ENCODE assay signal across 11 cellular contexts in the genomic region with DNA sequence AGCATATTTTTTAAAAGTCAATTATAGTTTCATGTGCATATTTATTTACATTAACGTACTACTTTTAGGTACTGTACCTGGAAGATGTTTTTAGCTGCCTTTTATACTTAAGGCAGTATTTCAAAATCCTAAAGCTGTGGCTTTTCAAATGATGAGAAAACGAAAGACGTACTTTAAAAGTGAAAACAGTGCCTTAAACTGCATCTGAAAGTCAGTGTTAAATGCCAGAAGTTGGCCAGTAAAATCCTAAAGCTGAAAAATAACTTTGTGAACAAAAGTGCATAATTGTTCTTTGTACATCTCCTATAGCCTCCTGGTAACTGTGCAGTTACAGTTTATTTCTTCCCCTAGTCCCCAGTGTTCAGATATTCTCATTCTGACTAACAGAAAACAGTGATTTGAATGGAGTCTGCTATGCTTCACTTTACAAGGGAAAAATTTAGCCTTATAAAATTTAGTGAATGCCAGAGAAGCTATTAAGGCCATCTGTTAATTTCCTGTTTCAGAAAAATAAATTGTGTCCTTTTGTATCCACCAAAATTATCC. TPM values are rescaled to one million over a fixed set of nuclear protein-coding genes. Genes with fewer than 3 reads are reported as not detected.
DNase-seq lines count a peak whose midpoint lies in the region; ATAC-seq, FAIRE-seq and TF ChIP-seq lines count a peak whose summit lies in the region.
"Had no signal": no experiment of that assay in that cellular context is flagged by ENCODE, and none has a peak within 500 bp of the region (broad histone marks: within the 10 kb centered on the region; RNA-seq: fewer than 3 reads in every experiment).

No MANE protein-coding gene starts in this region.

- in situ Hi-C loops in GM12878 (cut with MboI): no loop called here

- peak overlapping the region; percentile 90 for H3K27ac ChIP-seq in Karpas-422 (ENCODE audit: low read length)
- peak overlapping the region; percentile 58 for H3K27ac ChIP-seq in GM12878 (ENCODE audit: control insufficient read depth, insufficient read depth)
- H3K27ac ChIP-seq: SJCRH30 had no signal

- H3K9me3 ChIP-seq in Karpas-422 (ENCODE audit: low read length) (no peaks in the 10 kb centered on the region), GM12878 (replicated peaks; ENCODE audit: control insufficient read depth, insufficient read depth, low read length) (no peaks in the 10 kb centered on the region)
- H3K9me3 ChIP-seq: SJCRH30 had no signal

- ATAC-seq in natural killer cell treated with Interleukin-12 subunit alpha and Interleukin-12 subunit beta and Interleukin-15 and Interleukin-18, amount 100 ng/mL, for 72 hours: no peak
- ATAC-seq in natural killer cell (no peak), GM12878 (peak; percentile 27), HG03159 (IDR thresholded peaks at IDR 0.05; ENCODE audit: unreplicated experiment) (no peak)

- H3K4me1 ChIP-seq in Karpas-422 (ENCODE audit: low read length) (peaks cover 64% of the 10 kb centered on the region), GM12878 (ENCODE audit: control insufficient read depth, insufficient read depth, low read length) (peaks cover 26% of the 10 kb centered on the region)

- CTCF ChIA-PET in GM12878 (lab: Yijun Ruan, JAX): interaction anchor here (0.8 to 1.3 kb wide), 10 partner anchors 8 to 396 kb away, joined by 3 to 4 read pairs (median 3); a partner anchor contains a TSS

- TF ChIP-seq RAD21 in GM12878 (IDR thresholded peaks at IDR 0.05; ENCODE audit: insufficient read depth, low read depth, low read length): no peak

- peaks cover 13% of the 10 kb centered on the region for H3K36me3 Mint-ChIP-seq in natural killer cell treated with Interleukin-12 subunit alpha and Interleukin-12 subunit beta and Interleukin-15 and Interleukin-18, amount 100 ng/mL, for 72 hours
- H3K36me3 Mint-ChIP-seq in natural killer cell: no peaks in the 10 kb centered on the region

- SMC1A ChIA-PET in GM12878 (lab: Charles Lee; ENCODE audit: uncharacterized antibody, unreplicated experiment): interaction anchor here (0.9 to 3.2 kb wide), 13 partner anchors 10 to 210 kb away, joined by 3 to 17 read pairs (median 4); no protein-coding TSS in a partner anchor

- no peak for TF ChIP-seq CTCF in natural killer cell (IDR thresholded peaks at IDR 0.05)
- TF ChIP-seq CTCF in GM12878 (IDR thresholded peaks at IDR 0.05 in 2 of 3, conservative IDR thresholded peaks at IDR 0.05 in 1 of 3; ENCODE audit: control insufficient read depth in 2 of 3, extremely low read depth in 1 of 3, insufficient read depth in 1 of 3, low read depth in 3 of 3, low read length in 3 of 3): no peak

- no peak for TF ChIP-seq EP300 in GM12878 (IDR thresholded peaks at IDR 0.05; ENCODE audit: borderline replicate concordance in 1 of 2, control insufficient read depth in 1 of 2, low read depth in 2 of 2, low read length in 2 of 2)

- POLR2A ChIA-PET in GM12878 (lab: Charles Lee): interaction anchor here (0.6 to 2.1 kb wide), 4 partner anchors 10 to 186 kb away, joined by 3 to 5 read pairs (median 4); no protein-coding TSS in a partner anchor

- peaks cover 97% of the 10 kb centered on the region for H3K79me2 ChIP-seq in Karpas-422 (ENCODE audit: low read length)
- peaks cover 96% of the 10 kb centered on the region for H3K79me2 ChIP-seq in GM12878 (ENCODE audit: control insufficient read depth, insufficient read depth, low read length)

- peaks cover 28 to 51% of the 10 kb centered on the region in 2 donors for H3K4me1 Mint-ChIP-seq in natural killer cell treated with Interleukin-12 subunit alpha and Interleukin-12 subunit beta and Interleukin-15 and Interleukin-18, amount 100 ng/mL, for 72 hours (ENCODE audit: low read depth in 2 of 2)
- peaks cover 6 to 32% of the 10 kb centered on the region in 2 donors for H3K4me1 Mint-ChIP-seq in natural killer cell

- FAIRE-seq in GM12878 (lab: Jason Lieb, UNC): peak; percentile 66

- peak overlapping the region; percentile 34 to 70 for H3K27ac Mint-ChIP-seq in natural killer cell treated with Interleukin-12 subunit alpha and Interleukin-12 subunit beta and Interleukin-15 and Interleukin-18, amount 100 ng/mL, for 72 hours
- no peak overlapping the region for H3K27ac Mint-ChIP-seq in natural killer cell

- peaks cover 68% of the 10 kb centered on the region for H3K36me3 ChIP-seq in Karpas-422 (ENCODE audit: insufficient read depth, low read length)
- H3K36me3 ChIP-seq in GM12878 (ENCODE audit: control insufficient read depth in 2 of 2, insufficient read depth in 2 of 2, low read length in 1 of 2): peaks cover 2 to 9% of the 10 kb centered on the region in 2 experiments; a peak in 3 of 4 replicates

- H3K9ac ChIP-seq in Karpas-422 (ENCODE audit: low read length) (peak overlapping the region; percentile 13; the same call in 1 of the 2 replicates), GM12878 (ENCODE audit: control insufficient read depth, insufficient read depth, low read length) (peak overlapping the region; percentile 44)

- peaks cover 3% of the 10 kb centered on the region; the same call in 1 of the 2 replicates for H4K20me1 ChIP-seq in Karpas-422 (ENCODE audit: insufficient read depth, low read depth, low read length)
- no peaks in the 10 kb centered on the region; the same call in 1 of the 2 replicates for H4K20me1 ChIP-seq in GM12878 (ENCODE audit: control insufficient read depth, insufficient read depth)

- H2AFZ ChIP-seq in Karpas-422 (ENCODE audit: low read length): no peak overlapping the region
- H2AFZ ChIP-seq in GM12878 (ENCODE audit: control insufficient read depth, low read depth, low read length): no peak overlapping the region

- intact Hi-C loops in natural killer cell (cut with micrococcal nuclease) (no loop called here), GM12878 (cut with micrococcal nuclease; ENCODE audit: unreplicated experiment) (no loop called here)

- H3K4me3 ChIP-seq in Karpas-422 (ENCODE audit: low read length) (no peak overlapping the region), GM12878 (peak overlapping the region; percentile 15; the same call in 1 of the 2 replicates)
- H3K4me3 ChIP-seq: SJCRH30 had no signal

- H3K27me3 ChIP-seq in Karpas-422 (ENCODE audit: low read length) (no peaks in the 10 kb centered on the region), GM12878 (replicated peaks in 1 of 2; ENCODE audit: control insufficient read depth in 2 of 2, insufficient read depth in 2 of 2, low read length in 1 of 2) (no peaks in the 10 kb centered on the region)
- H3K27me3 ChIP-seq: SJCRH30 had no signal

- peak overlapping the region; percentile 86 for H3K4me2 ChIP-seq in Karpas-422 (ENCODE audit: low read depth, low read length, poor library complexity, severe bottlenecking)
- peak overlapping the region; percentile 89 for H3K4me2 ChIP-seq in GM12878 (ENCODE audit: control insufficient read depth, insufficient read depth)

- no peak for TF ChIP-seq POLR2A in GM12878 (IDR thresholded peaks at IDR 0.05; ENCODE audit: low read depth, low read length)

- BruUV-seq in GM12878 (replicated peaks; lab: Mats Ljungman, UMichigan): no TSS peak

- no peaks in the 10 kb centered on the region for H3K9me3 Mint-ChIP-seq in natural killer cell treated with Interleukin-12 subunit alpha and Interleukin-12 subunit beta and Interleukin-15 and Interleukin-18, amount 100 ng/mL, for 72 hours
- H3K9me3 Mint-ChIP-seq in natural killer cell: no peaks in the 10 kb centered on the region

- no peak for DNase-seq in natural killer cell treated with Interleukin-12 subunit alpha and Interleukin-12 subunit beta and Interleukin-15 and Interleukin-18, amount 100 ng/mL, for 72 hours (ENCODE audit: low spot score)
- DNase-seq in natural killer cell (no peak), Karpas-422 (no peak), GM12878 (ENCODE audit: low read depth, low spot score) (no peak), HT-29 (ENCODE audit: low spot score) (no peak), NCI-H774 (lab: John Stamatoyannopoulos, UW) (no peak)
- no peak for DNase-seq in stimulated activated CD4-positive, alpha-beta T cell treated with anti-CD3 and anti-CD28 coated beads, Interleukin-4, amount 100 ng/mL, for 4 hours
- DNase-seq: activated CD4-positive, alpha-beta T cell treated with anti-CD3 and anti-CD28 coated beads for 48 hours; SJCRH30; trophoblast cell had no signal

- WGBS in GM12878 (ENCODE audit: insufficient coverage, insufficient replicate concordance, low lambda C conversion rate, missing lambda C conversion rate): 0% methylated on average over 3 of the region's 3 CpGs

- RAD21 ChIA-PET in GM12878 (lab: Charles Lee; ENCODE audit: unreplicated experiment): interaction anchor here (0.7 to 2.4 kb wide), 8 partner anchors 9 to 210 kb away, joined by 3 to 9 read pairs (median 4); no protein-coding TSS in a partner anchor

- no peaks in the 10 kb centered on the region for H3K27me3 Mint-ChIP-seq in natural killer cell treated with Interleukin-12 subunit alpha and Interleukin-12 subunit beta and Interleukin-15 and Interleukin-18, amount 100 ng/mL, for 72 hours
- H3K27me3 Mint-ChIP-seq in natural killer cell (ENCODE audit: low read depth in 2 of 2): no peaks in the 10 kb centered on the region

- peak overlapping the region; percentile 38 for H3K4me3 Mint-ChIP-seq in natural killer cell treated with Interleukin-12 subunit alpha and Interleukin-12 subunit beta and Interleukin-15 and Interleukin-18, amount 100 ng/mL, for 72 hours
- H3K4me3 Mint-ChIP-seq in natural killer cell: no peak overlapping the region

- no peaks in the 10 kb centered on the region for H3K9me2 ChIP-seq in Karpas-422 (replicated peaks; ENCODE audit: insufficient read depth, low read length)

RNA-seq across cellular contexts. Expression of a gene that starts 6.8 kb away (rescaled TPM):
- total RNA-seq in natural killer cell treated with Interleukin-12 subunit alpha and Interleukin-12 subunit beta and Interleukin-15 and Interleukin-18, amount 100 ng/mL, for 72 hours: 100 to 1,000 TPM in 1 of 2 donors, 10 to 100 TPM in 1; 89.3 to 143 TPM
- total RNA-seq in natural killer cell (10 to 100 TPM; 26.0 to 36.9 (median 34.0) TPM), GM12878 (2014; rRNA removed) (41.5 and 53.4 TPM in 2 replicates), GM12878 (2014; rRNA removed; fragmentation: Illumina TruSeq; extraction: Trizol) (58.8 and 60.4 TPM in 2 replicates), GM12878 (2021) (46.3 and 53.1 TPM in 2 replicates)
- 100 and 137 TPM in 2 replicates for total RNA-seq in Karpas-422 (2014; rRNA removed; shearing (Covaris generic); ENCODE audit: low replicate concordance)
- 146 and 159 TPM in 2 replicates for total RNA-seq in GM12878 (2013; cell fraction: nucleolus; rRNA removed)
- 39.3 TPM for polyA plus RNA-seq in GM12878 (2011; ENCODE audit: low read depth)
- polyA plus RNA-seq in GM12878 (2011; rRNA removed) (85.6 and 113 TPM in 2 replicates), GM12878 (2014; fragmentation: Illumina TruSeq; extraction: Trizol) (51.1 and 61.8 TPM in 2 replicates), GM12878 (2014; fragmentation: Nextera tagmentation; extraction: Ambion mirVana) (100 to 1,000 TPM; 101 to 140 TPM), GM12878 (2014; rRNA removed) (41.4 and 49.5 TPM in 2 replicates), GM12878 (2016; fragmentation: Nextera tagmentation; extraction: Ambion mirVana) (100 to 1,000 TPM in 1 of 2 experiments, 10 to 100 TPM in 1; 95.1 to 105 TPM)
- 25.9 and 27.1 TPM in 2 replicates for polyA plus RNA-seq in GM12878 (2011; cell fraction: cytosol; rRNA removed)
- polyA plus RNA-seq in GM12878 (2011; cell fraction: nucleus; rRNA removed): 50.5 and 65.2 TPM in 2 replicates
- polyA plus RNA-seq in GM12878 (2012): 57.2 and 62.0 TPM in 2 replicates
- polyA minus RNA-seq in GM12878 (2011; rRNA and poly(A)+ RNA removed): 34.6 and 51.6 TPM in 2 replicates
- polyA minus RNA-seq in GM12878 (2011; cell fraction: cytosol; rRNA and poly(A)+ RNA removed): 17.0 and 27.9 TPM in 2 replicates
- 42.0 and 76.3 TPM in 2 replicates for polyA minus RNA-seq in GM12878 (2011; cell fraction: nucleus; rRNA and poly(A)+ RNA removed)
- total RNA-seq in HT-29 (2014; rRNA removed; shearing (Covaris generic)): 13.8 and 17.4 TPM in 2 replicates

RNA-seq across cellular contexts. Expression of a gene that starts 50.7 kb away (rescaled TPM):
- total RNA-seq in natural killer cell treated with Interleukin-12 subunit alpha and Interleukin-12 subunit beta and Interleukin-15 and Interleukin-18, amount 100 ng/mL, for 72 hours: 10 to 100 TPM; 42.7 to 64.3 TPM
- 10 to 100 TPM; 12.7 to 24.2 (median 18.2) TPM for total RNA-seq in natural killer cell
- 73.4 and 172 TPM in 2 replicates for total RNA-seq in Karpas-422 (2014; rRNA removed; shearing (Covaris generic); ENCODE audit: low replicate concordance)
- total RNA-seq in GM12878 (2013; cell fraction: nucleolus; rRNA removed): 41.9 and 43.2 TPM in 2 replicates
- 57.9 and 70.5 TPM in 2 replicates for total RNA-seq in GM12878 (2014; rRNA removed)
- total RNA-seq in GM12878 (2014; rRNA removed; fragmentation: Illumina TruSeq; extraction: Trizol): 53.3 and 54.0 TPM in 2 replicates
- total RNA-seq in GM12878 (2021): 42.3 and 43.1 TPM in 2 replicates
- polyA plus RNA-seq in GM12878 (2011; ENCODE audit: low read depth): 40.1 TPM
- polyA plus RNA-seq in GM12878 (2011; rRNA removed): 113 and 124 TPM in 2 replicates
- 53.5 and 55.5 TPM in 2 replicates for polyA plus RNA-seq in GM12878 (2011; cell fraction: cytosol; rRNA removed)
- polyA plus RNA-seq in GM12878 (2011; cell fraction: nucleus; rRNA removed): 42.7 and 70.1 TPM in 2 replicates
- 40.0 and 49.7 TPM in 2 replicates for polyA plus RNA-seq in GM12878 (2012)
- polyA plus RNA-seq in GM12878 (2014; fragmentation: Illumina TruSeq; extraction: Trizol): 50.0 and 67.1 TPM in 2 replicates
- 100 to 1,000 TPM; 156 to 228 TPM for polyA plus RNA-seq in GM12878 (2014; fragmentation: Nextera tagmentation; extraction: Ambion mirVana)
- polyA plus RNA-seq in GM12878 (2014; rRNA removed): 42.3 and 56.9 TPM in 2 replicates
- polyA plus RNA-seq in GM12878 (2016; fragmentation: Nextera tagmentation; extraction: Ambion mirVana): 100 to 1,000 TPM; 116 to 119 TPM
- 48.2 and 53.0 TPM in 2 replicates for polyA minus RNA-seq in GM12878 (2011; rRNA and poly(A)+ RNA removed)
- 11.2 and 15.4 TPM in 2 replicates for polyA minus RNA-seq in GM12878 (2011; cell fraction: cytosol; rRNA and poly(A)+ RNA removed)
- polyA minus RNA-seq in GM12878 (2011; cell fraction: nucleus; rRNA and poly(A)+ RNA removed): 10.8 and 15.4 TPM in 2 replicates
- 29.0 and 31.4 TPM in 2 replicates for total RNA-seq in HT-29 (2014; rRNA removed; shearing (Covaris generic))

Comparison
In these comparisons a context has a peak if more than half of its experiments do, and no peak if none do; other contexts are left out.
1. H3K27ac Mint-ChIP-seq: peak in natural killer cell treated with Interleukin-12 subunit alpha and Interleukin-12 subunit beta and Interleukin-15 and Interleukin-18, amount 100 ng/mL, for 72 hours (2 of 2); none in natural killer cell (0 of 2).